In genomic region chr6:35725081-35725708, GRCh38 we compare ENCODE assay signal across 12 cellular contexts. TPM values are rescaled to one million over a fixed set of nuclear protein-coding genes. Genes with fewer than 3 reads are reported as not detected.
DNase-seq lines count a peak whose midpoint lies in the region; ATAC-seq and TF ChIP-seq lines count a peak whose summit lies in the region.
"Had no signal": no experiment of that assay in that cellular context is flagged by ENCODE, and none has a peak within 500 bp of the region (broad histone marks: within the 10 kb centered on the region; RNA-seq: fewer than 3 reads in every experiment).

No MANE protein-coding gene starts in this region.

- H3K79me1 ChIP-seq in trophoblast cell (ENCODE audit: low read length) = peaks cover 10% of the 10 kb centered on the region

- no peaks in the 10 kb centered on the region for H3K27me3 Mint-ChIP-seq in effector memory CD8-positive, alpha-beta T cell

- H2BK12ac ChIP-seq in trophoblast cell (ENCODE audit: low read length) = no peak overlapping the region

- peaks cover 13% of the 10 kb centered on the region for H3K36me3 Mint-ChIP-seq in effector memory CD8-positive, alpha-beta T cell (ENCODE audit: insufficient read depth)

- peaks cover 5% of the 10 kb centered on the region; the same call in 1 of the 2 replicates for H3F3A ChIP-seq in OCI-LY1 (ENCODE audit: insufficient read depth, low read length)

- TF ChIP-seq CTCF in OCI-LY1 (IDR thresholded peaks at IDR 0.05; ENCODE audit: low read length) (no peak), ovary (IDR thresholded peaks at IDR 0.05) (no peak)

- H2AK5ac ChIP-seq in trophoblast cell (ENCODE audit: low read length) = no peak overlapping the region

- intact Hi-C loops in ovary (cut with DNase I) = loop anchor here in 3 of 4 donors (5.0 kb wide), 3 partner anchors 33 to 123 kb away; partner anchors contain the start of gene FKBP5 (in 1 of the 3)
- intact Hi-C loops in sciatic nerve (cut with DNase I) = no loop called here

- no peak overlapping the region for H4K12ac ChIP-seq in trophoblast cell (ENCODE audit: low read depth, low read length)

- no peaks in the 10 kb centered on the region for H3K27me3 ChIP-seq in ACC112 (ENCODE audit: insufficient read depth, low read length)
- no peaks in the 10 kb centered on the region for H3K27me3 ChIP-seq in OCI-LY1 (ENCODE audit: insufficient read depth, low read length)
- H3K27me3 ChIP-seq in ovary = no peaks in the 10 kb centered on the region
- no peaks in the 10 kb centered on the region for H3K27me3 ChIP-seq in trophoblast cell (ENCODE audit: insufficient read depth, low read length)

- 70 to 75% (median 73%) methylated on average over 5 of the region's 5 CpGs for WGBS in ovary, 3 donors
- no CpG with 5 or more reads among the region's 5 CpGs for WGBS in trophoblast cell (ENCODE audit: extremely low coverage, insufficient coverage, insufficient read length)

- H3K4me1 ChIP-seq in ACC112 (ENCODE audit: control insufficient read depth, insufficient read depth, low read length, unreplicated experiment) (peaks cover 67% of the 10 kb centered on the region), OCI-LY1 (ENCODE audit: insufficient read depth, low read length, severe bottlenecking) (peaks cover 84% of the 10 kb centered on the region), ovary (ENCODE audit: insufficient read depth) (peaks cover 36% of the 10 kb centered on the region), trophoblast cell (ENCODE audit: control insufficient read depth in 1 of 2, insufficient read depth in 2 of 2, low read length in 2 of 2) (peaks cover 16 to 18% of the 10 kb centered on the region in 2 experiments)

- no peaks in the 10 kb centered on the region for H3K79me2 ChIP-seq in ACC112 (ENCODE audit: control insufficient read depth, insufficient read depth, low read length, unreplicated experiment)
- H3K79me2 ChIP-seq in OCI-LY1 (ENCODE audit: insufficient read depth, low read length) = no peaks in the 10 kb centered on the region
- H3K79me2 ChIP-seq in trophoblast cell (ENCODE audit: control insufficient read depth, insufficient read depth, low read length, poor library complexity) = peaks cover 2% of the 10 kb centered on the region

- H4K8ac ChIP-seq in trophoblast cell (ENCODE audit: low read depth, low read length) = no peak overlapping the region

- no peak for DNase-seq in effector memory CD8-positive, alpha-beta T cell
- DNase-seq in ovary (no peak), trophoblast cell (no peak), sciatic nerve (ENCODE audit: low spot score) (no peak)
- DNase-seq: erythroblast, NCI-H2171 treated with DMSO at 0.1 percent for 48 hours had no signal

- peak overlapping the region; percentile 41 to 51 for H3K27ac Mint-ChIP-seq in effector memory CD8-positive, alpha-beta T cell

- no peak overlapping the region for H2BK5ac ChIP-seq in trophoblast cell (ENCODE audit: low read depth, low read length, poor library complexity)

- H3K9ac ChIP-seq in OCI-LY1 (ENCODE audit: low read length) (no peak overlapping the region), trophoblast cell (ENCODE audit: low read length) (no peak overlapping the region)

- H3K18ac ChIP-seq in trophoblast cell (ENCODE audit: low read length) = no peak overlapping the region

- H3K9me2 ChIP-seq in OCI-LY1 (ENCODE audit: low read depth, low read length) = no peaks in the 10 kb centered on the region

- no peak overlapping the region for H3K23ac ChIP-seq in trophoblast cell (ENCODE audit: low read length)

- H4K20me1 ChIP-seq in OCI-LY1 (ENCODE audit: insufficient read depth, low read length) = no peaks in the 10 kb centered on the region

- no peak overlapping the region for H3K14ac ChIP-seq in trophoblast cell (ENCODE audit: low read length)

- H3K4me2 ChIP-seq in OCI-LY1 (ENCODE audit: low read length) (no peak overlapping the region), trophoblast cell (ENCODE audit: low read length) (no peak overlapping the region)

- H2AFZ ChIP-seq in ACC112 (ENCODE audit: low read length, unreplicated experiment) = no peak overlapping the region
- H2AFZ ChIP-seq in OCI-LY1 (ENCODE audit: low read length) = no peak overlapping the region
- H2AFZ ChIP-seq in trophoblast cell (ENCODE audit: insufficient read depth, low read length, poor library complexity) = no peak overlapping the region

- H3K4ac ChIP-seq in trophoblast cell (ENCODE audit: low read depth, low read length) = no peak overlapping the region

- TF ChIP-seq POLR2A in ovary (IDR thresholded peaks at IDR 0.05) = no peak

- no peak for ATAC-seq in effector memory CD8-positive, alpha-beta T cell (replicated peaks)
- ATAC-seq in HG02870 (IDR thresholded peaks at IDR 0.05; ENCODE audit: unreplicated experiment) (no peak), GM21737 (IDR thresholded peaks at IDR 0.05; ENCODE audit: unreplicated experiment) (no peak), sciatic nerve (no peak)

- peak overlapping the region in 1 of 2 donors; percentile 18 for H3K4me3 Mint-ChIP-seq in effector memory CD8-positive, alpha-beta T cell

- H3K4me1 Mint-ChIP-seq in effector memory CD8-positive, alpha-beta T cell (ENCODE audit: low read depth in 2 of 2) = peaks cover 51 to 62% of the 10 kb centered on the region in 2 donors

- H3K36me3 ChIP-seq in ACC112 (ENCODE audit: insufficient read depth, low read length) = no peaks in the 10 kb centered on the region
- H3K36me3 ChIP-seq in OCI-LY1 (ENCODE audit: insufficient read depth, low read length) = no peaks in the 10 kb centered on the region
- no peaks in the 10 kb centered on the region for H3K36me3 ChIP-seq in ovary
- no peaks in the 10 kb centered on the region for H3K36me3 ChIP-seq in trophoblast cell (ENCODE audit: control insufficient read depth in 1 of 2, insufficient read depth in 2 of 2, low read length in 2 of 2)

- no peak overlapping the region for H4K91ac ChIP-seq in trophoblast cell (ENCODE audit: low read depth, low read length)

- H3K9me3 ChIP-seq in OCI-LY1 (ENCODE audit: low read length) (no peaks in the 10 kb centered on the region), ovary (no peaks in the 10 kb centered on the region), trophoblast cell (ENCODE audit: insufficient read depth, low read depth, low read length) (no peaks in the 10 kb centered on the region)

- H3K9me3 Mint-ChIP-seq in effector memory CD8-positive, alpha-beta T cell = no peaks in the 10 kb centered on the region

- no peak for TF ChIP-seq EP300 in ovary (IDR thresholded peaks at IDR 0.05)

- no peak overlapping the region for H3K4me3 ChIP-seq in ACC112 (ENCODE audit: low read depth, low read length)
- H3K4me3 ChIP-seq in OCI-LY1 (ENCODE audit: low read depth, low read length, poor library complexity, severe bottlenecking) = no peak overlapping the region
- no peak overlapping the region for H3K4me3 ChIP-seq in ovary
- no peak overlapping the region for H3K4me3 ChIP-seq in trophoblast cell (ENCODE audit: low read depth, low read length)

- peak overlapping the region; percentile 98 for H3K27ac ChIP-seq in ACC112 (ENCODE audit: low read depth, low read length)
- peak overlapping the region; percentile 97 for H3K27ac ChIP-seq in OCI-LY1 (ENCODE audit: low read depth, low read length, poor library complexity, severe bottlenecking)
- H3K27ac ChIP-seq in ovary = peak overlapping the region; percentile 94 to 97
- H3K27ac ChIP-seq in trophoblast cell (ENCODE audit: low read depth, low read length) = no peak overlapping the region

- H2BK120ac ChIP-seq in trophoblast cell (ENCODE audit: insufficient read depth, low read length, poor library complexity) = no peak overlapping the region

RNA-seq across cellular contexts. Expression of gene ARMC12, which starts 11.6 kb away (rescaled TPM):
- total RNA-seq in ovary (1 to 10 TPM in 4 of 7 donors, under 1 TPM in 3; 0.34 to 1.9 (median 1.0) TPM), sciatic nerve (0.80 TPM)
- 1 to 10 TPM in 1 of 2 donors, under 1 TPM in 1; 0.97 to 1.3 TPM for polyA plus RNA-seq in ovary
- 0.15 and 0.18 TPM in 2 replicates for polyA plus RNA-seq in trophoblast cell (2013)
- total RNA-seq: SK-MEL-5 had no signal

RNA-seq across cellular contexts. Expression of gene FKBP5, which starts 36.5 kb away (rescaled TPM):
- total RNA-seq in ovary (100 to 1,000 TPM in 5 of 7 donors, 10 to 100 TPM in 2; 36.2 to 231 (median 142) TPM), sciatic nerve (23.6 TPM)
- polyA plus RNA-seq in ovary = 100 to 1,000 TPM in 1 of 2 donors, 10 to 100 TPM in 1; 69.2 to 166 TPM
- polyA plus RNA-seq in trophoblast cell (2013) = 1.1 and 1.2 TPM in 2 replicates

RNA-seq across cellular contexts. Expression of gene CLPSL2, which starts 51.2 kb away (rescaled TPM):
- total RNA-seq in ovary = not detected
- polyA plus RNA-seq in ovary = not detected
- polyA plus RNA-seq in trophoblast cell (2013) = 0.22 TPM in 1 of 2 replicates, not detected in the other
- not detected for total RNA-seq in sciatic nerve
- total RNA-seq: mesenteric fat pad, SK-MEL-5 had no signal

RNA-seq across cellular contexts. Expression of gene CLPSL1, which starts 55.6 kb away (rescaled TPM):
- total RNA-seq in ovary (not detected), sciatic nerve (not detected)
- not detected for polyA plus RNA-seq in ovary
- polyA plus RNA-seq in trophoblast cell (2013) = not detected in 2 replicates
- total RNA-seq: mesenteric fat pad, SK-MEL-5 had no signal
